Comparison of ENCODE assay signal across 27 cellular contexts in genomic region chr1:30912203-30912602, GRCh38. TPM values are rescaled to one million over a fixed set of nuclear protein-coding genes. Genes with fewer than 3 reads are reported as not detected.
DNase-seq lines count a peak whose midpoint lies in the region; ATAC-seq and TF ChIP-seq lines count a peak whose summit lies in the region.
"Had no signal": no experiment of that assay in that cellular context is flagged by ENCODE, and none has a peak within 500 bp of the region (broad histone marks: within the 10 kb centered on the region; RNA-seq: fewer than 3 reads in every experiment).

No MANE protein-coding gene starts in this region.

- POLR2A ChIA-PET in RWPE1 (lab: Yijun Ruan, JAX; ENCODE audit: low non-redundant PET), result no interaction called here
- POLR2A ChIA-PET in activated CD4-positive, alpha-beta memory T cell treated with anti-CD3 and anti-CD28 coated beads for 36 hours (lab: Charles Lee), result no interaction called here

- 0 out of 2 replicates have a peak overlapping the region, but pooled peaks have one; percentile 5 for H3K27ac ChIP-seq in RWPE1
- H3K27ac ChIP-seq: brain microvascular endothelial cell, neural progenitor cell, prostate gland, SK-N-MC had no signal

- no peaks in the 10 kb centered on the region for H3K36me3 Mint-ChIP-seq in stimulated activated naive B cell treated with anti-CD40 and anti-IgM and Interleukin-4, amounts not matched to agents 10 μg/mL and 1 μg/mL and 100 μg/mL, for 72 hours
- H3K36me3 Mint-ChIP-seq in activated CD4-positive, alpha-beta memory T cell treated with anti-CD3 and anti-CD28 coated beads for 36 hours, result no peaks in the 10 kb centered on the region
- H3K36me3 Mint-ChIP-seq: neural progenitor cell had no signal

- intact Hi-C loops in cardiac septum (cut with DNase I) (no loop called here), Right ventricle myocardium superior (cut with DNase I) (loop anchor here (5.0 kb wide), 2 partner anchors 130 to 190 kb away; partner anchors contain the start of gene MATN1)
- intact Hi-C loops in activated CD4-positive, alpha-beta memory T cell treated with anti-CD3 and anti-CD28 coated beads for 36 hours (cut with micrococcal nuclease), result no loop called here

- TF ChIP-seq CTCF in RWPE1 (conservative IDR thresholded peaks at IDR 0.05; ENCODE audit: low read depth) (no peak), epithelial cell of esophagus (IDR thresholded peaks at IDR 0.05; ENCODE audit: insufficient read depth, low read depth, low read length, missing control alignments) (no peak)

- H3K4me3 Mint-ChIP-seq in stimulated activated naive B cell treated with anti-CD40 and anti-IgM and Interleukin-4, amounts not matched to agents 10 μg/mL and 1 μg/mL and 100 μg/mL, for 72 hours, result no peak overlapping the region
- no peak overlapping the region for H3K4me3 Mint-ChIP-seq in activated CD4-positive, alpha-beta memory T cell treated with anti-CD3 and anti-CD28 coated beads for 36 hours
- H3K4me3 Mint-ChIP-seq: neural progenitor cell had no signal

- no peak for ATAC-seq in Right ventricle myocardium superior (ENCODE audit: poor library complexity)
- peak; percentile 27 to 39 for ATAC-seq in stimulated activated naive B cell treated with anti-CD40 and anti-IgM and Interleukin-4, amounts not matched to agents 10 μg/mL and 1 μg/mL and 100 μg/mL, for 72 hours (replicated peaks)
- ATAC-seq: K562 had no signal

- peaks cover 26 to 47% of the 10 kb centered on the region in 2 donors for H3K4me1 Mint-ChIP-seq in stimulated activated naive B cell treated with anti-CD40 and anti-IgM and Interleukin-4, amounts not matched to agents 10 μg/mL and 1 μg/mL and 100 μg/mL, for 72 hours
- peaks cover 8% of the 10 kb centered on the region for H3K4me1 Mint-ChIP-seq in activated CD4-positive, alpha-beta memory T cell treated with anti-CD3 and anti-CD28 coated beads for 36 hours (ENCODE audit: low read depth)

- peak overlapping the region; percentile 60 for H3K27ac Mint-ChIP-seq in stimulated activated naive B cell treated with anti-CD40 and anti-IgM and Interleukin-4, amounts not matched to agents 10 μg/mL and 1 μg/mL and 100 μg/mL, for 72 hours
- H3K27ac Mint-ChIP-seq in activated CD4-positive, alpha-beta memory T cell treated with anti-CD3 and anti-CD28 coated beads for 36 hours, result no peak overlapping the region

- CTCF ChIA-PET in RWPE1 (lab: Yijun Ruan, JAX), result interaction anchor here (0.5 to 7.8 kb wide), 10 partner anchors 9 to 430 kb away, joined by 3 to 186 read pairs (median 6); no protein-coding TSS in a partner anchor
- CTCF ChIA-PET in activated CD4-positive, alpha-beta memory T cell treated with anti-CD3 and anti-CD28 coated beads for 36 hours (lab: Charles Lee), result interaction anchor here (0.6 to 7.7 kb wide), 13 partner anchors 8 to 192 kb away, joined by 3 to 227 read pairs (median 7); no protein-coding TSS in a partner anchor

- no peak overlapping the region for H3K4me3 ChIP-seq in epithelial cell of esophagus (ENCODE audit: low read length)
- H3K4me3 ChIP-seq: K562, lung, neural progenitor cell, prostate gland, SK-N-MC, upper lobe of left lung had no signal

- peaks cover 38 to 57% of the 10 kb centered on the region in 2 donors for H3K27me3 Mint-ChIP-seq in stimulated activated naive B cell treated with anti-CD40 and anti-IgM and Interleukin-4, amounts not matched to agents 10 μg/mL and 1 μg/mL and 100 μg/mL, for 72 hours
- peaks cover 22% of the 10 kb centered on the region for H3K27me3 Mint-ChIP-seq in activated CD4-positive, alpha-beta memory T cell treated with anti-CD3 and anti-CD28 coated beads for 36 hours

- no peaks in the 10 kb centered on the region for H3K9me3 Mint-ChIP-seq in stimulated activated naive B cell treated with anti-CD40 and anti-IgM and Interleukin-4, amounts not matched to agents 10 μg/mL and 1 μg/mL and 100 μg/mL, for 72 hours
- H3K9me3 Mint-ChIP-seq in activated CD4-positive, alpha-beta memory T cell treated with anti-CD3 and anti-CD28 coated beads for 36 hours, result no peaks in the 10 kb centered on the region
- H3K9me3 Mint-ChIP-seq: neural progenitor cell had no signal

- DNase-seq in cardiac septum (ENCODE audit: low spot score) (peak; percentile 55), Right ventricle myocardium superior (no peak), RWPE1 (ENCODE audit: low spot score) (no peak), epithelial cell of esophagus (ENCODE audit: low read depth) (peak; percentile 22), HPDE6-E6E7 (ENCODE audit: extremely low spot score) (no peak), nucleus accumbens (lab: John Stamatoyannopoulos, UW) (no peak)
- DNase-seq in stimulated activated naive B cell treated with anti-CD40 and anti-IgM and Interleukin-4, amounts not matched to agents 10 μg/mL and 1 μg/mL and 100 μg/mL, for 72 hours, result no peak
- no peak for DNase-seq in activated CD4-positive, alpha-beta memory T cell treated with anti-CD3 and anti-CD28 coated beads for 36 hours
- DNase-seq: ACHN; activated CD8-positive, alpha-beta memory T cell treated with anti-CD3 and anti-CD28 coated beads for 24 hours; activated gamma-delta T cell; brain microvascular endothelial cell; DMS79; effector CD8-positive, alpha-beta T cell; erythroblast; GDM1; HCEC 1CT; kidney glomerular epithelial cell; NCI-H1105; NCI-H1930; NCI-H226 had no signal

RNA-seq across cellular contexts. Expression of gene SDC3, which starts 3.6 kb away (rescaled TPM):
- total RNA-seq in cardiac septum (29.7 TPM), Right ventricle myocardium superior (19.9 TPM)
- under 1 TPM; 0.12 to 0.17 TPM for total RNA-seq in activated CD4-positive, alpha-beta memory T cell treated with anti-CD3 and anti-CD28 coated beads for 36 hours

Comparison
In these comparisons a context has a peak if more than half of its experiments do, and no peak if none do; other contexts are left out.
1. DNase-seq: peak in cardiac septum (single experiment) and epithelial cell of esophagus (single experiment); none in Right ventricle myocardium superior (single experiment), RWPE1 (single experiment), stimulated activated naive B cell treated with anti-CD40 and anti-IgM and Interleukin-4, amounts not matched to agents 10 μg/mL and 1 μg/mL and 100 μg/mL, for 72 hours (single experiment), activated CD4-positive, alpha-beta memory T cell treated with anti-CD3 and anti-CD28 coated beads for 36 hours (single experiment), HPDE6-E6E7 (single experiment) and nucleus accumbens (0 of 56).
2. RNA of gene SDC3, which starts 3.6 kb away (total RNA-seq): 29.7 TPM in cardiac septum (single experiment) and 19.9 TPM in Right ventricle myocardium superior (single experiment); 0.12 to 0.17 TPM in activated CD4-positive, alpha-beta memory T cell treated with anti-CD3 and anti-CD28 coated beads for 36 hours; every median in the first group is over 10 times any median in the second.